ENCODE assay signal across 1 cellular context in the genomic region with DNA sequence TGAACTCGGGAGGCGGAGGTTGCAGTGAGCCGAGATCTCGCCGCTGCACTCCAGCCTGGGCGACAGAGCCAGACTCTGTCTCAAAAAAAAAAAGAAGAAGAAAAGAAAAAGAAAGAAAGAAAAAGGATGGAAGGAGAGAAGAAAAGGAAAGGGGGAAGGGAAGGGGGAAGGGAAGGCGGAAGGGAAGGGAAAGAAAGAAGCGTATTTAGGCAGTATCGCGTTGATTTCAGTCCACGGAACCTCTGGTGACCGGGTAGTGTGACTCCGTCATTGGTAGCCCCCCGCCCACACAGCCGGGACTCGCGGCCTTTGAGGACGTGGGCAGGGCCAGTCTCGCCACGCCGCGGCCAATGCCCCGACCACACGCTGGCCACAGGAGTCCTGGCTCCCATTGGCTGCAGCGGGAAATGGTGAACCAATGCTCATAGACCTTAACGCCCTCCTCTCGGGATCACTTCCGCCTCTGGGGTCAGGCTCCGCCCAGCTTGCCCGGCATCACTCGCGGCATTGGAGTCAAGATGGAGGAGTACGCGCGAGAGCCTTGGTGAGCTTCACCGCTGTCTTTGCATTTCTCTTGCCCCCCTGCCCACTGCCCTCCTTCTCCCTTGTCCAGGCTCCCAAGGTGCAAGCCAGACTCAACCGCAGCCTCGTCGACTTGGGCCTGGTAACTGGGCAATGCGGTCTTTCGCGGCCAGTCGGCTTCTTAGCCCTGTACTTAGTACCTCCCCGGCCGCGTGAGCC.
A peak's percentile ranks its signal among the peaks of the same experiment; 100 is the strongest.
TF ChIP-seq lines count a peak whose summit lies in the region.

A gene (plus strand): TSS at position 495 of the 741 bp plus-strand sequence. CDS start 24 bp downstream, at position 519.

TF ChIP-seq in HEK293, 187 proteins besides CTCF, POLR2A, EP300 and RAD21 (continued from another document):
- TF ChIP-seq, protein P1, sequence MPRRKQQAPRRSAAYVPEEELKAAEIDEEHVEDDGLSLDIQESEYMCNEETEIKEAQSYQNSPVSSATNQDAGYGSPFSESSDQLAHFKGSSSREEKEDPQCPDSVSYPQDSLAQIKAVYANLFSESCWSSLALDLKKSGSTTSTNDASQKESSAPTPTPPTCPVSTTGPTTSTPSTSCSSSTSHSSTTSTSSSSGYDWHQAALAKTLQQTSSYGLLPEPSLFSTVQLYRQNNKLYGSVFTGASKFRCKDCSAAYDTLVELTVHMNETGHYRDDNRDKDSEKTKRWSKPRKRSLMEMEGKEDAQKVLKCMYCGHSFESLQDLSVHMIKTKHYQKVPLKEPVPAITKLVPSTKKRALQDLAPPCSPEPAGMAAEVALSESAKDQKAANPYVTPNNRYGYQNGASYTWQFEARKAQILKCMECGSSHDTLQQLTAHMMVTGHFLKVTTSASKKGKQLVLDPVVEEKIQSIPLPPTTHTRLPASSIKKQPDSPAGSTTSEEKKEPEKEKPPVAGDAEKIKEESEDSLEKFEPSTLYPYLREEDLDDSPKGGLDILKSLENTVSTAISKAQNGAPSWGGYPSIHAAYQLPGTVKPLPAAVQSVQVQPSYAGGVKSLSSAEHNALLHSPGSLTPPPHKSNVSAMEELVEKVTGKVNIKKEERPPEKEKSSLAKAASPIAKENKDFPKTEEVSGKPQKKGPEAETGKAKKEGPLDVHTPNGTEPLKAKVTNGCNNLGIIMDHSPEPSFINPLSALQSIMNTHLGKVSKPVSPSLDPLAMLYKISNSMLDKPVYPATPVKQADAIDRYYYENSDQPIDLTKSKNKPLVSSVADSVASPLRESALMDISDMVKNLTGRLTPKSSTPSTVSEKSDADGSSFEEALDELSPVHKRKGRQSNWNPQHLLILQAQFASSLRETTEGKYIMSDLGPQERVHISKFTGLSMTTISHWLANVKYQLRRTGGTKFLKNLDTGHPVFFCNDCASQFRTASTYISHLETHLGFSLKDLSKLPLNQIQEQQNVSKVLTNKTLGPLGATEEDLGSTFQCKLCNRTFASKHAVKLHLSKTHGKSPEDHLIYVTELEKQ (tag by site-specific recombination; IDR thresholded peaks at IDR 0.05; ENCODE audit: borderline replicate concordance) = no peak
- TF ChIP-seq FEZF1 (tag by site-specific recombination; IDR thresholded peaks at IDR 0.05) (no peak), MEIS1 (CRISPR knock-in tag; IDR thresholded peaks at IDR 0.05; ENCODE audit: borderline replicate concordance) (no peak), ZNF837 (tag by site-specific recombination; IDR thresholded peaks at IDR 0.05) (no peak), BCL11A (tag by site-specific recombination; IDR thresholded peaks at IDR 0.05; ENCODE audit: low read depth) (no peak; the same call in none of the 2 replicates), ZNF626 (tag by site-specific recombination; IDR thresholded peaks at IDR 0.05) (no peak), ZFHX2 (tag by site-specific recombination; conservative IDR thresholded peaks at IDR 0.05) (peak; percentile 97), ZNF19 (tag by site-specific recombination; IDR thresholded peaks at IDR 0.05; ENCODE audit: low read depth) (no peak), ZBTB17 (tag by site-specific recombination; IDR thresholded peaks at IDR 0.05) (peak; percentile 81; the same call in 1 of the 2 replicates), ZNF404 (tag by site-specific recombination; IDR thresholded peaks at IDR 0.05) (no peak), ZNF548 (tag by site-specific recombination; IDR thresholded peaks at IDR 0.05) (no peak; the same call in 1 of the 2 replicates), ZNF155 (tag by site-specific recombination; IDR thresholded peaks at IDR 0.05) (no peak), ZFP41 (tag by site-specific recombination; IDR thresholded peaks at IDR 0.05; ENCODE audit: borderline replicate concordance) (no peak), ZNF660 (tag by site-specific recombination; IDR thresholded peaks at IDR 0.05) (no peak; the same call in 1 of the 2 replicates), ZNF302 (tag by site-specific recombination; IDR thresholded peaks at IDR 0.05; ENCODE audit: low read depth) (no peak), ZNF707 (tag by site-specific recombination; IDR thresholded peaks at IDR 0.05) (no peak; the same call in 1 of the 2 replicates), ZNF324 (tag by site-specific recombination; IDR thresholded peaks at IDR 0.05) (peak; percentile 91), ZXDB (tag by site-specific recombination; IDR thresholded peaks at IDR 0.05) (peak; percentile 86; the same call in 1 of the 2 replicates), ZNF138 (tag by site-specific recombination; IDR thresholded peaks at IDR 0.05; ENCODE audit: borderline replicate concordance) (no peak), ZNF623 (tag by site-specific recombination; IDR thresholded peaks at IDR 0.05) (no peak), KLF8 (tag by site-specific recombination; IDR thresholded peaks at IDR 0.05) (peak; percentile 86), ZFP69B (tag by site-specific recombination; IDR thresholded peaks at IDR 0.05) (peak; percentile 60; the same call in 1 of the 2 replicates), ZNF416 (tag by site-specific recombination; IDR thresholded peaks at IDR 0.05) (no peak), GLIS2 (tag by site-specific recombination; IDR thresholded peaks at IDR 0.05) (peak; percentile 82), ZNF23 (tag by site-specific recombination; IDR thresholded peaks at IDR 0.05; ENCODE audit: borderline replicate concordance) (no peak)
- TF ChIP-seq, protein P2, sequence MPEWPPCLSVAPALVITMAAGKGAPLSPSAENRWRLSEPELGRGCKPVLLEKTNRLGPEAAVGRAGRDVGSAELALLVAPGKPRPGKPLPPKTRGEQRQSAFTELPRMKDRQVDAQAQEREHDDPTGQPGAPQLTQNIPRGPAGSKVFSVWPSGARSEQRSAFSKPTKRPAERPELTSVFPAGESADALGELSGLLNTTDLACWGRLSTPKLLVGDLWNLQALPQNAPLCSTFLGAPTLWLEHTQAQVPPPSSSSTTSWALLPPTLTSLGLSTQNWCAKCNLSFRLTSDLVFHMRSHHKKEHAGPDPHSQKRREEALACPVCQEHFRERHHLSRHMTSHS (tag by site-specific recombination; IDR thresholded peaks at IDR 0.05) = 0 out of 2 replicates have a peak, but pooled peaks have one; percentile 23
- TF ChIP-seq, protein P3, sequence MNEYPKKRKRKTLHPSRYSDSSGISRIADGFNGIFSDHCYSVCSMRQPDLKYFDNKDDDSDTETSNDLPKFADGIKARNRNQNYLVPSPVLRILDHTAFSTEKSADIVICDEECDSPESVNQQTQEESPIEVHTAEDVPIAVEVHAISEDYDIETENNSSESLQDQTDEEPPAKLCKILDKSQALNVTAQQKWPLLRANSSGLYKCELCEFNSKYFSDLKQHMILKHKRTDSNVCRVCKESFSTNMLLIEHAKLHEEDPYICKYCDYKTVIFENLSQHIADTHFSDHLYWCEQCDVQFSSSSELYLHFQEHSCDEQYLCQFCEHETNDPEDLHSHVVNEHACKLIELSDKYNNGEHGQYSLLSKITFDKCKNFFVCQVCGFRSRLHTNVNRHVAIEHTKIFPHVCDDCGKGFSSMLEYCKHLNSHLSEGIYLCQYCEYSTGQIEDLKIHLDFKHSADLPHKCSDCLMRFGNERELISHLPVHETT (tag by site-specific recombination; IDR thresholded peaks at IDR 0.05) = peak; percentile 71; the same call in 1 of the 2 replicates
- TF ChIP-seq, protein P4, sequence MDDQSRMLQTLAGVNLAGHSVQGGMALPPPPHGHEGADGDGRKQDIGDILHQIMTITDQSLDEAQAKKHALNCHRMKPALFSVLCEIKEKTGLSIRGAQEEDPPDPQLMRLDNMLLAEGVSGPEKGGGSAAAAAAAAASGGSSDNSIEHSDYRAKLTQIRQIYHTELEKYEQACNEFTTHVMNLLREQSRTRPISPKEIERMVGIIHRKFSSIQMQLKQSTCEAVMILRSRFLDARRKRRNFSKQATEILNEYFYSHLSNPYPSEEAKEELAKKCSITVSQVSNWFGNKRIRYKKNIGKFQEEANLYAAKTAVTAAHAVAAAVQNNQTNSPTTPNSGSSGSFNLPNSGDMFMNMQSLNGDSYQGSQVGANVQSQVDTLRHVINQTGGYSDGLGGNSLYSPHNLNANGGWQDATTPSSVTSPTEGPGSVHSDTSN (CRISPR knock-in tag; IDR thresholded peaks at IDR 0.05) = peak; percentile 57; the same call in 1 of the 2 replicates
- TF ChIP-seq, protein P5, sequence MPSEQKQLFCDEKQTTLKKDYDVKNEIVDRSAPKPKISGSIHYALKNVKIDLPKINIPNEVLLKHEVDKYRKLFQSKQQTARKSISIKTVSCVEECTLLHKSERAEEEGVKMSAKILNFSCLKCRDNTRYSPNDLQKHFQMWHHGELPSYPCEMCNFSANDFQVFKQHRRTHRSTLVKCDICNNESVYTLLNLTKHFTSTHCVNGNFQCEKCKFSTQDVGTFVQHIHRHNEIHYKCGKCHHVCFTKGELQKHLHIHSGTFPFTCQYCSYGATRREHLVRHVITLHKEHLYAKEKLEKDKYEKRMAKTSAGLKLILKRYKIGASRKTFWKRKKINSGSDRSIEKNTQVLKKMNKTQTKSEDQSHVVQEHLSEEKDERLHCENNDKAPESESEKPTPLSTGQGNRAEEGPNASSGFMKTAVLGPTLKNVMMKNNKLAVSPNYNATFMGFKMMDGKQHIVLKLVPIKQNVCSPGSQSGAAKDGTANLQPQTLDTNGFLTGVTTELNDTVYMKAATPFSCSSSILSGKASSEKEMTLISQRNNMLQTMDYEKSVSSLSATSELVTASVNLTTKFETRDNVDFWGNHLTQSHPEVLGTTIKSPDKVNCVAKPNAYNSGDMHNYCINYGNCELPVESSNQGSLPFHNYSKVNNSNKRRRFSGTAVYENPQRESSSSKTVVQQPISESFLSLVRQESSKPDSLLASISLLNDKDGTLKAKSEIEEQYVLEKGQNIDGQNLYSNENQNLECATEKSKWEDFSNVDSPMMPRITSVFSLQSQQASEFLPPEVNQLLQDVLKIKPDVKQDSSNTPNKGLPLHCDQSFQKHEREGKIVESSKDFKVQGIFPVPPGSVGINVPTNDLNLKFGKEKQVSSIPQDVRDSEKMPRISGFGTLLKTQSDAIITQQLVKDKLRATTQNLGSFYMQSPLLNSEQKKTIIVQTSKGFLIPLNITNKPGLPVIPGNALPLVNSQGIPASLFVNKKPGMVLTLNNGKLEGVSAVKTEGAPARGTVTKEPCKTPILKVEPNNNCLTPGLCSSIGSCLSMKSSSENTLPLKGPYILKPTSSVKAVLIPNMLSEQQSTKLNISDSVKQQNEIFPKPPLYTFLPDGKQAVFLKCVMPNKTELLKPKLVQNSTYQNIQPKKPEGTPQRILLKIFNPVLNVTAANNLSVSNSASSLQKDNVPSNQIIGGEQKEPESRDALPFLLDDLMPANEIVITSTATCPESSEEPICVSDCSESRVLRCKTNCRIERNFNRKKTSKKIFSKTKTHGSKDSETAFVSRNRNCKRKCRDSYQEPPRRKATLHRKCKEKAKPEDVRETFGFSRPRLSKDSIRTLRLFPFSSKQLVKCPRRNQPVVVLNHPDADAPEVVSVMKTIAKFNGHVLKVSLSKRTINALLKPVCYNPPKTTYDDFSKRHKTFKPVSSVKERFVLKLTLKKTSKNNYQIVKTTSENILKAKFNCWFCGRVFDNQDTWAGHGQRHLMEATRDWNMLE (tag by site-specific recombination; conservative IDR thresholded peaks at IDR 0.05; ENCODE audit: low read depth) = peak; percentile 58; the same call in 1 of the 2 replicates
- TF ChIP-seq, protein P6, sequence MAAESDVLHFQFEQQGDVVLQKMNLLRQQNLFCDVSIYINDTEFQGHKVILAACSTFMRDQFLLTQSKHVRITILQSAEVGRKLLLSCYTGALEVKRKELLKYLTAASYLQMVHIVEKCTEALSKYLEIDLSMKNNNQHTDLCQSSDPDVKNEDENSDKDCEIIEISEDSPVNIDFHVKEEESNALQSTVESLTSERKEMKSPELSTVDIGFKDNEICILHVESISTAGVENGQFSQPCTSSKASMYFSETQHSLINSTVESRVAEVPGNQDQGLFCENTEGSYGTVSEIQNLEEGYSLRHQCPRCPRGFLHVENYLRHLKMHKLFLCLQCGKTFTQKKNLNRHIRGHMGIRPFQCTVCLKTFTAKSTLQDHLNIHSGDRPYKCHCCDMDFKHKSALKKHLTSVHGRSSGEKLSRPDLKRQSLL (tag by site-specific recombination; IDR thresholded peaks at IDR 0.05) = no peak
